Comparison of ENCODE assay signal across 11 cellular contexts in genomic region chr5:14187660-14188059, GRCh38. TPM values are rescaled to one million over a fixed set of nuclear protein-coding genes. Genes with fewer than 3 reads are reported as not detected.
A peak's percentile ranks its signal among the peaks of the same experiment; 100 is the strongest.
DNase-seq lines count a peak whose midpoint lies in the region; ATAC-seq, FAIRE-seq and TF ChIP-seq lines count a peak whose summit lies in the region.
"Had no signal": no experiment of that assay in that cellular context is flagged by ENCODE, and none has a peak within 500 bp of the region (broad histone marks: within the 10 kb centered on the region; RNA-seq: fewer than 3 reads in every experiment).

No MANE protein-coding gene starts in this region.

- ATAC-seq in HG03378 (IDR thresholded peaks at IDR 0.05; ENCODE audit: unreplicated experiment) (no peak), HG02642 (IDR thresholded peaks at IDR 0.05; ENCODE audit: poor library complexity, unreplicated experiment) (no peak)

- H3K36me3 ChIP-seq in left ventricle myocardium inferior, result no peaks in the 10 kb centered on the region
- no peaks in the 10 kb centered on the region for H3K36me3 ChIP-seq in bronchial epithelial cell (ENCODE audit: control insufficient read depth, insufficient read depth, low read length)
- H3K36me3 ChIP-seq: upper lobe of left lung had no signal

- H3K27ac ChIP-seq in left ventricle myocardium inferior (replicated peaks), result peak overlapping the region; percentile 69

- no peaks in the 10 kb centered on the region for H3K27me3 ChIP-seq in left ventricle myocardium inferior (ENCODE audit: low read depth)
- no peaks in the 10 kb centered on the region for H3K27me3 ChIP-seq in bronchial epithelial cell (ENCODE audit: control insufficient read depth, insufficient read depth, low read length)
- H3K27me3 ChIP-seq: upper lobe of left lung had no signal

- H3K4me3 ChIP-seq in left ventricle myocardium inferior, result no peak overlapping the region
- no peak overlapping the region for H3K4me3 ChIP-seq in bronchial epithelial cell (ENCODE audit: low read depth, low read length)
- H3K4me3 ChIP-seq: upper lobe of left lung had no signal

- TF ChIP-seq CTCF in left ventricle myocardium inferior (IDR thresholded peaks at IDR 0.05; ENCODE audit: borderline replicate concordance), result no peak
- no peak for TF ChIP-seq CTCF in bronchial epithelial cell (IDR thresholded peaks at IDR 0.05; ENCODE audit: insufficient read depth, low read length, severe bottlenecking)

- DNase-seq in left ventricle myocardium inferior (no peak), cardiac septum (ENCODE audit: low spot score) (no peak), bronchial epithelial cell (ENCODE audit: low read depth) (peak; percentile 39), myocyte (ENCODE audit: low read depth) (peak; percentile 35), urothelium cell line (ENCODE audit: low spot score) (no peak)
- no peak for DNase-seq in stimulated activated CD4-positive, alpha-beta T cell treated with anti-CD3 and anti-CD28 coated beads, Interleukin-2, amount 100 ng/mL, for 24 hours
- DNase-seq: DND-41, upper lobe of left lung had no signal

- H3K4me1 ChIP-seq in left ventricle myocardium inferior, result peaks cover 98% of the 10 kb centered on the region

- intact Hi-C loops in left ventricle myocardium inferior (cut with micrococcal nuclease) (no loop called here), cardiac septum (cut with DNase I) (loop anchor here (5.0 kb wide), 1 partner anchor 45 kb away; the partner anchor contains the start of gene TRIO)

- FAIRE-seq in bronchial epithelial cell (lab: Jason Lieb, UNC), result no peak
- no peak for FAIRE-seq in urothelium cell line (lab: Jason Lieb, UNC)
- FAIRE-seq: H1 had no signal

- no peaks in the 10 kb centered on the region for H3K9me3 ChIP-seq in left ventricle myocardium inferior (replicated peaks)
- H3K9me3 ChIP-seq: upper lobe of left lung had no signal

RNA-seq across cellular contexts. Expression of gene TRIO, which starts 44.5 kb away (rescaled TPM):
- total RNA-seq in left ventricle myocardium inferior, result 52.8 TPM
- 89.8 TPM for total RNA-seq in cardiac septum
- total RNA-seq in bronchial epithelial cell, result 69.4 and 71.6 TPM in 2 replicates
- total RNA-seq in myocyte, result 122 and 126 TPM in 2 replicates
- polyA plus RNA-seq in myocyte (2012), result 126 TPM

Comparison
In these comparisons a context has a peak if more than half of its experiments do, and no peak if none do; other contexts are left out.
1. DNase-seq: peak in bronchial epithelial cell (single experiment) and myocyte (single experiment); none in left ventricle myocardium inferior (single experiment), cardiac septum (single experiment), urothelium cell line (single experiment) and stimulated activated CD4-positive, alpha-beta T cell treated with anti-CD3 and anti-CD28 coated beads, Interleukin-2, amount 100 ng/mL, for 24 hours (0 of 2).